9 cellular contexts compared by ENCODE assay signal in genomic region chr11:74820763-74821162, GRCh38.
DNase-seq lines count a peak whose midpoint lies in the region; ATAC-seq, FAIRE-seq and TF ChIP-seq lines count a peak whose summit lies in the region.
"Had no signal": no experiment of that assay in that cellular context is flagged by ENCODE, and none has a peak within 500 bp of the region (broad histone marks: within the 10 kb centered on the region; RNA-seq: fewer than 3 reads in every experiment).

No MANE protein-coding gene starts in this region.

- H3K4me3 ChIP-seq in foreskin fibroblast (ENCODE audit: low read depth in 1 of 2, low read length in 2 of 2) (no peak overlapping the region), smooth muscle cell (no peak overlapping the region)
- H3K4me3 ChIP-seq: ovary had no signal

- no peak overlapping the region for H3K4me3 Mint-ChIP-seq in activated T-helper 17 cell treated with anti-CD3 and anti-CD28 coated beads, Interleukin-2, amount 50 U/mL, for 72 hours
- H3K4me3 Mint-ChIP-seq in activated CD4-positive, alpha-beta T cell treated with anti-CD3 and anti-CD28 coated beads, Interleukin-2, amount 10 ng/mL, durations not matched to agents 7 days and 5 days, result no peak overlapping the region

- CTCF ChIA-PET in activated CD4-positive, alpha-beta T cell treated with anti-CD3 and anti-CD28 coated beads, Interleukin-2, amount 10 ng/mL, durations not matched to agents 7 days and 5 days (lab: Charles Lee), result interaction anchor here (1.3 kb wide), 1 partner anchor 9 kb away, joined by 3 read pairs; no protein-coding TSS in a partner anchor

- H3K36me3 ChIP-seq in smooth muscle cell (ENCODE audit: low read depth), result peaks cover 21% of the 10 kb centered on the region
- H3K36me3 ChIP-seq: ovary had no signal

- peaks cover 15% of the 10 kb centered on the region for H3K9me3 Mint-ChIP-seq in activated T-helper 17 cell treated with anti-CD3 and anti-CD28 coated beads, Interleukin-2, amount 50 U/mL, for 72 hours
- peaks cover 21% of the 10 kb centered on the region for H3K9me3 Mint-ChIP-seq in activated CD4-positive, alpha-beta T cell treated with anti-CD3 and anti-CD28 coated beads, Interleukin-2, amount 10 ng/mL, durations not matched to agents 7 days and 5 days

- peak; percentile 64 for ATAC-seq in activated T-helper 17 cell treated with anti-CD3 and anti-CD28 coated beads, Interleukin-2, amount 50 U/mL, for 72 hours (replicated peaks)

- H3K27me3 ChIP-seq in smooth muscle cell (ENCODE audit: low read depth), result no peaks in the 10 kb centered on the region
- H3K27me3 ChIP-seq: ovary had no signal

- POLR2A ChIA-PET in activated CD4-positive, alpha-beta T cell treated with anti-CD3 and anti-CD28 coated beads, Interleukin-2, amount 10 ng/mL, durations not matched to agents 7 days and 5 days (lab: Charles Lee), result no interaction called here

- no peak overlapping the region for H3K4me2 ChIP-seq in smooth muscle cell

- no peaks in the 10 kb centered on the region for H3K9me3 ChIP-seq in smooth muscle cell (replicated peaks; ENCODE audit: low read depth)
- H3K9me3 ChIP-seq: ovary had no signal

- peaks cover 21% of the 10 kb centered on the region for H3K4me1 Mint-ChIP-seq in activated T-helper 17 cell treated with anti-CD3 and anti-CD28 coated beads, Interleukin-2, amount 50 U/mL, for 72 hours
- H3K4me1 Mint-ChIP-seq in activated CD4-positive, alpha-beta T cell treated with anti-CD3 and anti-CD28 coated beads, Interleukin-2, amount 10 ng/mL, durations not matched to agents 7 days and 5 days, result peaks cover 34% of the 10 kb centered on the region

- H4K20me1 ChIP-seq in smooth muscle cell (ENCODE audit: low read depth), result no peaks in the 10 kb centered on the region

- DNase-seq in H54 (ENCODE audit: insufficient read length, low spot score) (peak; percentile 54), foreskin fibroblast (peak; percentile 82 to 91), smooth muscle cell (lab: John Stamatoyannopoulos, UW; ENCODE audit: unreplicated experiment) (no peak), UCSD-AML1 (lab: John Stamatoyannopoulos, UW; ENCODE audit: unreplicated experiment) (no peak), globus pallidus (ENCODE audit: low spot score) (no peak)
- DNase-seq in activated CD4-positive, alpha-beta T cell treated with anti-CD3 and anti-CD28 coated beads, Interleukin-2, amount 10 ng/mL, durations not matched to agents 7 days and 5 days, result no peak
- DNase-seq: GF-D8, ovary had no signal

- peak overlapping the region; percentile 31 for H3K27ac ChIP-seq in smooth muscle cell (ENCODE audit: low read depth)
- H3K27ac ChIP-seq: ovary had no signal

- H2AFZ ChIP-seq in smooth muscle cell (ENCODE audit: low read depth), result no peak overlapping the region

- no peak overlapping the region for H3K9ac ChIP-seq in smooth muscle cell (ENCODE audit: low read depth)

- peaks cover 96% of the 10 kb centered on the region for H3K36me3 Mint-ChIP-seq in activated T-helper 17 cell treated with anti-CD3 and anti-CD28 coated beads, Interleukin-2, amount 50 U/mL, for 72 hours (ENCODE audit: low read depth)
- H3K36me3 Mint-ChIP-seq in activated CD4-positive, alpha-beta T cell treated with anti-CD3 and anti-CD28 coated beads, Interleukin-2, amount 10 ng/mL, durations not matched to agents 7 days and 5 days (ENCODE audit: low read depth), result peaks cover 79% of the 10 kb centered on the region

- H3F3A ChIP-seq in smooth muscle cell (ENCODE audit: low read depth), result peaks cover 29% of the 10 kb centered on the region

- WGBS in smooth muscle cell (ENCODE audit: low lambda C conversion rate), result 86% methylated on average over 1 of the region's 1 CpG

- peak; percentile 98 for FAIRE-seq in H54 (lab: Jason Lieb, UNC)

- H3K4me1 ChIP-seq in smooth muscle cell (ENCODE audit: low read depth), result peaks cover 3% of the 10 kb centered on the region

- H3K79me2 ChIP-seq in smooth muscle cell (ENCODE audit: low read depth), result peaks cover 6% of the 10 kb centered on the region

- H3K27ac Mint-ChIP-seq in activated T-helper 17 cell treated with anti-CD3 and anti-CD28 coated beads, Interleukin-2, amount 50 U/mL, for 72 hours, result peak overlapping the region; percentile 11
- H3K27ac Mint-ChIP-seq in activated CD4-positive, alpha-beta T cell treated with anti-CD3 and anti-CD28 coated beads, Interleukin-2, amount 10 ng/mL, durations not matched to agents 7 days and 5 days, result no peak overlapping the region

- TF ChIP-seq POLR2A in H54 (IDR thresholded peaks at IDR 0.05; ENCODE audit: low read depth, low read length), result no peak

- TF ChIP-seq CTCF in foreskin fibroblast (IDR thresholded peaks at IDR 0.05; ENCODE audit: low read depth, low read length) (no peak), smooth muscle cell (IDR thresholded peaks at IDR 0.05; ENCODE audit: borderline replicate concordance, insufficient read depth, poor library complexity, severe bottlenecking) (no peak)

- no peaks in the 10 kb centered on the region for H3K27me3 Mint-ChIP-seq in activated T-helper 17 cell treated with anti-CD3 and anti-CD28 coated beads, Interleukin-2, amount 50 U/mL, for 72 hours
- H3K27me3 Mint-ChIP-seq in activated CD4-positive, alpha-beta T cell treated with anti-CD3 and anti-CD28 coated beads, Interleukin-2, amount 10 ng/mL, durations not matched to agents 7 days and 5 days, result no peaks in the 10 kb centered on the region

Comparison
In these comparisons a context has a peak if more than half of its experiments do, and no peak if none do; other contexts are left out.
1. DNase-seq: peak in H54 (single experiment) and foreskin fibroblast (2 of 2); none in smooth muscle cell (single experiment), UCSD-AML1 (single experiment), globus pallidus (single experiment) and activated CD4-positive, alpha-beta T cell treated with anti-CD3 and anti-CD28 coated beads, Interleukin-2, amount 10 ng/mL, durations not matched to agents 7 days and 5 days (single experiment).